Comparison of ENCODE assay signal across 8 cellular contexts in genomic region chr7:74850833-74851721, GRCh38. TPM values are rescaled to one million over a fixed set of nuclear protein-coding genes. Genes with fewer than 3 reads are reported as not detected.
DNase-seq lines count a peak whose midpoint lies in the region; ATAC-seq and TF ChIP-seq lines count a peak whose summit lies in the region.
"Not testable (repeated sequence)": the region's sequence is repeated elsewhere in the genome, so short reads cannot be mapped to it uniquely, and the experiment has no call there.

Gene GTF2IRD2, minus strand, starts transcription at chr7:74851605. Its CDS starts 15,227 bp downstream, at chr7:74836378.

- POLR2A ChIA-PET in activated CD4-positive, alpha-beta T cell treated with anti-CD3 and anti-CD28 coated beads, Interleukin-2, amount 10 ng/mL, durations not matched to agents 7 days and 5 days (lab: Charles Lee) = not testable (repeated sequence)

- H3F3A ChIP-seq in smooth muscle cell (ENCODE audit: low read depth) = not testable (repeated sequence)

- H3K4me3 Mint-ChIP-seq in activated CD4-positive, alpha-beta T cell treated with anti-CD3 and anti-CD28 coated beads, Interleukin-2, amount 10 ng/mL, durations not matched to agents 7 days and 5 days = peak within 1 kb of the TSS; percentile 68

- H2AFZ ChIP-seq in smooth muscle cell (ENCODE audit: low read depth) = not testable (repeated sequence)

- not testable (repeated sequence) for H3K4me2 ChIP-seq in smooth muscle cell

- not testable (repeated sequence) for H3K27me3 Mint-ChIP-seq in activated CD4-positive, alpha-beta T cell treated with anti-CD3 and anti-CD28 coated beads, Interleukin-2, amount 10 ng/mL, durations not matched to agents 7 days and 5 days

- H3K27ac Mint-ChIP-seq in activated CD4-positive, alpha-beta T cell treated with anti-CD3 and anti-CD28 coated beads, Interleukin-2, amount 10 ng/mL, durations not matched to agents 7 days and 5 days = peak within 1 kb of the TSS; percentile 89

- ATAC-seq in GM19035 (IDR thresholded peaks at IDR 0.05; ENCODE audit: unreplicated experiment) (peak; percentile 78), HG02763 (IDR thresholded peaks at IDR 0.05; ENCODE audit: unreplicated experiment) (peak; percentile 89), lung (ENCODE audit: insufficient read depth, low FRiP score) (peak; percentile 96)

- H3K9me3 ChIP-seq in HUES48 (ENCODE audit: control insufficient read depth, insufficient read depth, low read length); lung (ENCODE audit: control insufficient read depth in 2 of 2, insufficient read depth in 1 of 2, low read length in 1 of 2); smooth muscle cell (replicated peaks; ENCODE audit: low read depth): not testable (repeated sequence)

- not testable (repeated sequence) for H3K27ac ChIP-seq in HUES48 (ENCODE audit: low read depth, low read length); lung (ENCODE audit: low read depth in 1 of 2, low read length in 1 of 2)
- peak within 1 kb of the TSS in 19 of 59 donors; percentile 63 to 94 (median 86) for H3K27ac ChIP-seq in dorsolateral prefrontal cortex
- H3K27ac ChIP-seq in smooth muscle cell (ENCODE audit: low read depth) = peak within 1 kb of the TSS; percentile 88

- H3K9me3 Mint-ChIP-seq in activated CD4-positive, alpha-beta T cell treated with anti-CD3 and anti-CD28 coated beads, Interleukin-2, amount 10 ng/mL, durations not matched to agents 7 days and 5 days = not testable (repeated sequence)

- peak within 1 kb of the TSS; percentile 37; the same call in 1 of the 2 replicates for H3K4me3 ChIP-seq in HUES48 (ENCODE audit: low read depth, low read length)
- H3K4me3 ChIP-seq in dorsolateral prefrontal cortex = peak within 1 kb of the TSS in 18 of 59 donors; percentile 21 to 62 (median 48)
- not testable (repeated sequence) for H3K4me3 ChIP-seq in lung
- peak within 1 kb of the TSS; percentile 32 for H3K4me3 ChIP-seq in smooth muscle cell

- TF ChIP-seq CTCF in dorsolateral prefrontal cortex (IDR thresholded peaks at IDR 0.05 in 54 of 56, conservative IDR thresholded peaks at IDR 0.05 in 2 of 56; ENCODE audit: low read depth in 1 of 56, partially characterized antibody in 56 of 56); lung (IDR thresholded peaks at IDR 0.05; ENCODE audit: control extremely low read depth, extremely low read depth); smooth muscle cell (IDR thresholded peaks at IDR 0.05; ENCODE audit: borderline replicate concordance, insufficient read depth, poor library complexity, severe bottlenecking): not testable (repeated sequence)

- H4K20me1 ChIP-seq in smooth muscle cell (ENCODE audit: low read depth) = not testable (repeated sequence)

- intact Hi-C loops in dorsolateral prefrontal cortex (cut with DNase I) = not testable (repeated sequence)

- CTCF ChIA-PET in activated CD4-positive, alpha-beta T cell treated with anti-CD3 and anti-CD28 coated beads, Interleukin-2, amount 10 ng/mL, durations not matched to agents 7 days and 5 days (lab: Charles Lee) = not testable (repeated sequence)

- not testable (repeated sequence) for H3K27me3 ChIP-seq in HUES48 (ENCODE audit: control insufficient read depth, insufficient read depth, low read length); dorsolateral prefrontal cortex; lung (ENCODE audit: control insufficient read depth, insufficient read depth); smooth muscle cell (ENCODE audit: low read depth)

- H3K79me2 ChIP-seq in smooth muscle cell (ENCODE audit: low read depth) = not testable (repeated sequence)

- DNase-seq in Ammon's horn (ENCODE audit: low spot score) (peak; percentile 1), dorsolateral prefrontal cortex (peak in 5 of 10 donors; percentile 67 to 87 (median 75)), lung (ENCODE audit: low spot score) (peak; percentile 68)
- peak; percentile 76 for DNase-seq in activated CD4-positive, alpha-beta T cell treated with anti-CD3 and anti-CD28 coated beads, Interleukin-2, amount 10 ng/mL, durations not matched to agents 7 days and 5 days
- not testable (repeated sequence) for DNase-seq in smooth muscle cell (lab: John Stamatoyannopoulos, UW; ENCODE audit: unreplicated experiment)

- H3K4me1 Mint-ChIP-seq in activated CD4-positive, alpha-beta T cell treated with anti-CD3 and anti-CD28 coated beads, Interleukin-2, amount 10 ng/mL, durations not matched to agents 7 days and 5 days = not testable (repeated sequence)

- WGBS in lung, 2 donors = no CpG with 5 or more reads among the region's 97 CpGs
- WGBS in smooth muscle cell (ENCODE audit: low lambda C conversion rate) = no CpG with 5 or more reads among the region's 97 CpGs

- not testable (repeated sequence) for H3K36me3 ChIP-seq in HUES48 (ENCODE audit: control insufficient read depth, insufficient read depth, low read length); lung (ENCODE audit: control insufficient read depth in 2 of 2, insufficient read depth in 2 of 2, low read length in 2 of 2); smooth muscle cell (ENCODE audit: low read depth)

- not testable (repeated sequence) for H3K4me1 ChIP-seq in HUES48 (ENCODE audit: control insufficient read depth, insufficient read depth, low read length); lung (ENCODE audit: control insufficient read depth in 2 of 2, insufficient read depth in 2 of 2, low read length in 2 of 2); smooth muscle cell (ENCODE audit: low read depth)

- not testable (repeated sequence) for H3K9ac ChIP-seq in HUES48 (ENCODE audit: low read depth, low read length)
- H3K9ac ChIP-seq in smooth muscle cell (ENCODE audit: low read depth) = peak within 1 kb of the TSS; percentile 57

- H3K36me3 Mint-ChIP-seq in activated CD4-positive, alpha-beta T cell treated with anti-CD3 and anti-CD28 coated beads, Interleukin-2, amount 10 ng/mL, durations not matched to agents 7 days and 5 days (ENCODE audit: low read depth) = not testable (repeated sequence)

RNA-seq across cellular contexts. Expression of gene GTF2IRD2, which starts in this region (rescaled TPM):
- 10 to 100 TPM in 1 of 2 experiments, 1 to 10 TPM in 1; 9.9 to 13.7 TPM for total RNA-seq in activated CD4-positive, alpha-beta T cell treated with anti-CD3 and anti-CD28 coated beads, Interleukin-2, amount 10 ng/mL, durations not matched to agents 7 days and 5 days
- 10 to 100 TPM in 112 of 120 experiments, 1 to 10 TPM in 8; 7.9 to 37.7 (median 17.9) TPM for total RNA-seq in dorsolateral prefrontal cortex
- total RNA-seq in lung = 10 to 100 TPM; 21.9 to 28.4 TPM
- polyA plus RNA-seq in lung = 10 to 100 TPM in 1 of 2 donors, 1 to 10 TPM in 1; 5.3 to 25.8 TPM
- 3.0 and 4.6 TPM in 2 replicates for total RNA-seq in smooth muscle cell
- polyA plus RNA-seq in smooth muscle cell = 9.2 and 18.9 TPM in 2 replicates
